Comparison of ENCODE assay signal across 17 cellular contexts in genomic region chr3:105755121-105755886, GRCh38.
DNase-seq lines count a peak whose midpoint lies in the region; ATAC-seq and TF ChIP-seq lines count a peak whose summit lies in the region.
"Had no signal": no experiment of that assay in that cellular context is flagged by ENCODE, and none has a peak within 500 bp of the region (broad histone marks: within the 10 kb centered on the region; RNA-seq: fewer than 3 reads in every experiment).

No MANE protein-coding gene starts in this region.

- H3K36me3 Mint-ChIP-seq in CD8-positive, alpha-beta memory T cell: peaks cover 15 to 42% (median 35%) of the 10 kb centered on the region in 3 donors
- peaks cover 31% of the 10 kb centered on the region for H3K36me3 Mint-ChIP-seq in T-cell
- peaks cover 57% of the 10 kb centered on the region for H3K36me3 Mint-ChIP-seq in activated naive CD8-positive, alpha-beta T cell treated with anti-CD3 and anti-CD28 coated beads, Interleukin-2, amount 50 U/mL, for 24 hours (ENCODE audit: low read depth)
- H3K36me3 Mint-ChIP-seq in natural killer cell: no peaks in the 10 kb centered on the region

- no peak overlapping the region for H3K4me3 ChIP-seq in CD8-positive, alpha-beta memory T cell (ENCODE audit: low read length)
- H3K4me3 ChIP-seq in upper lobe of left lung (no peak overlapping the region), right atrium auricular region (no peak overlapping the region)
- H3K4me3 ChIP-seq: upper lobe of right lung had no signal

- no peak for TF ChIP-seq POLR2A in upper lobe of left lung (IDR thresholded peaks at IDR 0.05)

- POLR2A ChIA-PET in CD8-positive, alpha-beta memory T cell (lab: Charles Lee): no interaction called here
- POLR2A ChIA-PET in T-cell (lab: Charles Lee): no interaction called here

- DNase-seq in CD8-positive, alpha-beta memory T cell: no peak
- no peak for DNase-seq in T-cell
- no peak for DNase-seq in activated naive CD8-positive, alpha-beta T cell treated with anti-CD3 and anti-CD28 coated beads, Interleukin-2, amount 50 U/mL, for 24 hours
- DNase-seq in natural killer cell: no peak
- no peak for DNase-seq in upper lobe of left lung
- no peak for DNase-seq in NCI-H2081 (lab: John Stamatoyannopoulos, UW)
- no peak for DNase-seq in right atrium auricular region (ENCODE audit: low spot score)
- DNase-seq: activated CD8-positive, alpha-beta memory T cell treated with anti-CD3 and anti-CD28 coated beads, Interleukin-2, amount 50 U/mL, for 48 hours; Kasumi-1; NCI-H2029; NCI-H446; NK-92 treated with Interleukin-12 subunit alpha and Interleukin-12 subunit beta, amount 100 ng/mL, for 24 hours; RPMI8226; SK-N-SH; stimulated activated CD4-positive, alpha-beta T cell treated with anti-CD3 and anti-CD28 coated beads, Interleukin-4, amount 100 ng/mL, for 4 hours; upper lobe of right lung had no signal

- no peak for TF ChIP-seq EP300 in upper lobe of left lung (IDR thresholded peaks at IDR 0.05)

- ATAC-seq in T-cell (replicated peaks in 1 of 4) (no peak), natural killer cell (peak; percentile 21 to 54 (median 35)), upper lobe of left lung (ENCODE audit: low FRiP score in 2 of 2) (no peak)
- peak; percentile 55 for ATAC-seq in activated naive CD8-positive, alpha-beta T cell treated with anti-CD3 and anti-CD28 coated beads, Interleukin-2, amount 50 U/mL, for 24 hours
- ATAC-seq: upper lobe of right lung had no signal

- H3K4me1 Mint-ChIP-seq in CD8-positive, alpha-beta memory T cell: peaks cover 79 to 94% (median 92%) of the 10 kb centered on the region in 3 donors
- H3K4me1 Mint-ChIP-seq in T-cell: peaks cover 70 to 86% (median 77%) of the 10 kb centered on the region in 3 donors
- H3K4me1 Mint-ChIP-seq in activated naive CD8-positive, alpha-beta T cell treated with anti-CD3 and anti-CD28 coated beads, Interleukin-2, amount 50 U/mL, for 24 hours: peaks cover 87% of the 10 kb centered on the region
- peaks cover 55 to 71% of the 10 kb centered on the region in 2 donors for H3K4me1 Mint-ChIP-seq in natural killer cell

- TF ChIP-seq CTCF in natural killer cell (IDR thresholded peaks at IDR 0.05) (no peak), upper lobe of left lung (IDR thresholded peaks at IDR 0.05) (no peak), right atrium auricular region (IDR thresholded peaks at IDR 0.05) (no peak)

- H3K9me3 ChIP-seq in CD8-positive, alpha-beta memory T cell (ENCODE audit: low read length): no peaks in the 10 kb centered on the region
- H3K9me3 ChIP-seq in upper lobe of left lung (peaks cover 0 to 6% (median 3%) of the 10 kb centered on the region in 4 donors), right atrium auricular region (no peaks in the 10 kb centered on the region)
- H3K9me3 ChIP-seq: SK-N-SH, upper lobe of right lung had no signal

- peaks cover 0 to 3% of the 10 kb centered on the region in 2 donors for H3K27me3 Mint-ChIP-seq in CD8-positive, alpha-beta memory T cell
- no peaks in the 10 kb centered on the region for H3K27me3 Mint-ChIP-seq in T-cell
- H3K27me3 Mint-ChIP-seq in activated naive CD8-positive, alpha-beta T cell treated with anti-CD3 and anti-CD28 coated beads, Interleukin-2, amount 50 U/mL, for 24 hours: no peaks in the 10 kb centered on the region
- H3K27me3 Mint-ChIP-seq in natural killer cell (ENCODE audit: low read depth in 2 of 2): no peaks in the 10 kb centered on the region
- H3K27me3 Mint-ChIP-seq: brain had no signal

- no peak overlapping the region for H3K27ac ChIP-seq in CD8-positive, alpha-beta memory T cell (ENCODE audit: low read depth, low read length)
- H3K27ac ChIP-seq in upper lobe of left lung (no peak overlapping the region), right atrium auricular region (no peak overlapping the region)
- H3K27ac ChIP-seq: upper lobe of right lung had no signal

- H3K27ac Mint-ChIP-seq in CD8-positive, alpha-beta memory T cell: peak overlapping the region; percentile 39 to 100 (median 92)
- H3K27ac Mint-ChIP-seq in T-cell (peak overlapping the region; percentile 99 to 100), natural killer cell (peak overlapping the region; percentile 85 to 93)
- peak overlapping the region; percentile 96 for H3K27ac Mint-ChIP-seq in activated naive CD8-positive, alpha-beta T cell treated with anti-CD3 and anti-CD28 coated beads, Interleukin-2, amount 50 U/mL, for 24 hours
- H3K27ac Mint-ChIP-seq: brain had no signal

- H3K4me3 Mint-ChIP-seq in CD8-positive, alpha-beta memory T cell: peak overlapping the region; percentile 12 to 71 (median 67)
- H3K4me3 Mint-ChIP-seq in T-cell: peak overlapping the region in 2 of 3 donors; percentile 5 to 38
- peak overlapping the region; percentile 6 for H3K4me3 Mint-ChIP-seq in activated naive CD8-positive, alpha-beta T cell treated with anti-CD3 and anti-CD28 coated beads, Interleukin-2, amount 50 U/mL, for 24 hours
- H3K4me3 Mint-ChIP-seq in natural killer cell: peak overlapping the region; percentile 77
- H3K4me3 Mint-ChIP-seq: brain had no signal

- H3K9me3 Mint-ChIP-seq in CD8-positive, alpha-beta memory T cell: peaks cover 0 to 8% (median 4%) of the 10 kb centered on the region in 5 donors
- H3K9me3 Mint-ChIP-seq in T-cell: peaks cover 0 to 3% (median 0%) of the 10 kb centered on the region in 3 donors
- H3K9me3 Mint-ChIP-seq in activated naive CD8-positive, alpha-beta T cell treated with anti-CD3 and anti-CD28 coated beads, Interleukin-2, amount 50 U/mL, for 24 hours: peaks cover 4% of the 10 kb centered on the region
- H3K9me3 Mint-ChIP-seq in natural killer cell: no peaks in the 10 kb centered on the region

- no peaks in the 10 kb centered on the region for H3K27me3 ChIP-seq in CD8-positive, alpha-beta memory T cell (ENCODE audit: insufficient read depth, low read length, poor library complexity, severe bottlenecking)
- no peaks in the 10 kb centered on the region for H3K27me3 ChIP-seq in upper lobe of left lung
- no peaks in the 10 kb centered on the region for H3K27me3 ChIP-seq in right atrium auricular region
- H3K27me3 ChIP-seq: upper lobe of right lung had no signal

- WGBS in upper lobe of left lung, 2 donors: 84 to 88% methylated on average over 2 of the region's 2 CpGs

- intact Hi-C loops in natural killer cell (cut with micrococcal nuclease): loop anchor here (1.0 kb wide), 1 partner anchor 8 kb away; no protein-coding TSS in a partner anchor

- peaks cover 75% of the 10 kb centered on the region for H3K4me1 ChIP-seq in CD8-positive, alpha-beta memory T cell (ENCODE audit: insufficient read depth, low read length)
- H3K4me1 ChIP-seq in upper lobe of left lung: peaks cover 0 to 19% (median 6%) of the 10 kb centered on the region in 4 donors
- peaks cover 0 to 17% of the 10 kb centered on the region in 2 donors for H3K4me1 ChIP-seq in right atrium auricular region

- H3K36me3 ChIP-seq in CD8-positive, alpha-beta memory T cell (ENCODE audit: insufficient read depth, low read length): no peaks in the 10 kb centered on the region
- H3K36me3 ChIP-seq in upper lobe of left lung (peaks cover 0 to 10% (median 0%) of the 10 kb centered on the region in 4 donors), right atrium auricular region (peaks cover 14% of the 10 kb centered on the region)
- H3K36me3 ChIP-seq: upper lobe of right lung had no signal

- CTCF ChIA-PET in CD8-positive, alpha-beta memory T cell (lab: Charles Lee): no interaction called here
- CTCF ChIA-PET in T-cell (lab: Charles Lee): no interaction called here

Comparison
In these comparisons a context has a peak if more than half of its experiments do, and no peak if none do; other contexts are left out.
1. H3K4me3 Mint-ChIP-seq: peak in every context shown above with its lines; median percentile 77 in natural killer cell; 67 in CD8-positive, alpha-beta memory T cell; 22 in T-cell; 6 in activated naive CD8-positive, alpha-beta T cell treated with anti-CD3 and anti-CD28 coated beads, Interleukin-2, amount 50 U/mL, for 24 hours.
2. ATAC-seq: peak in activated naive CD8-positive, alpha-beta T cell treated with anti-CD3 and anti-CD28 coated beads, Interleukin-2, amount 50 U/mL, for 24 hours (single experiment) and natural killer cell (3 of 3); none in T-cell (0 of 4) and upper lobe of left lung (0 of 2).
3. Peak in every context shown above with its lines, with median percentiles within 50 percentile points of each other: H3K27ac Mint-ChIP-seq.